ENCODE assay signal across 25 cellular contexts in the genomic region with DNA sequence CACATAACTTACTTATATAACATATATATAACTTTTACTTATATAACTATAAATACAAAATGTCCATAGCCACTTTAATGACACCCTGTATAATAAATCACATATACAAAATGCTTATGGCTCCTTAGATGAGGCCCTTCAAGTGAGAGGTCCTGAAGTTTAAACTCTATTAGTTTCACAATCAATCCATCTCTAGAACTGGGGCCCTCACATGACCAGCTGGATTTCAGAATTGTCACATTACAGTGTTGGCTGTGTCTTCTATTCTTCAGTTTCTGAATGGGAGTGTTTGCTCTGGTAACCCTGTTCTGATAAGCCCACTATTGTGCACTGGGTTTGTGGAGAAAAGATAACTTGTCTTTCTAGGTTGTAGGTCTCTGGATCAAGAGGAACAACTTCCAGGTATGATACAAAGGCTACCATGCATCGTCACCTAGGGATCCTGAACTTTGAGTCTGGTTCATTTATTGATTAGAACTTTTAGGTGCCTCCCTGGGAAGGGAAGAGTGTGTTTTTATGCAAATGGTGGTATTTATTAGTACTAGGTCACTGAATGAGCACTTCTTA.
DNase-seq lines count a peak whose midpoint lies in the region; ATAC-seq, FAIRE-seq and TF ChIP-seq lines count a peak whose summit lies in the region.
"Had no signal": no experiment of that assay in that cellular context is flagged by ENCODE, and none has a peak within 500 bp of the region (broad histone marks: within the 10 kb centered on the region; RNA-seq: fewer than 3 reads in every experiment).

No MANE protein-coding gene starts in this region.

- H3K4me2 ChIP-seq in HCT116 (ENCODE audit: low read length): no peak overlapping the region
- H3K4me2 ChIP-seq in H1 (ENCODE audit: insufficient read depth in 1 of 2, low read depth in 2 of 2, low read length in 2 of 2): no peak overlapping the region
- H3K4me2 ChIP-seq: A549; BLaER1 treated with 17β-estradiol and CSF1 and Interleukin-3, amounts not matched to agents 10 nM and 100 nM; GM23338 had no signal

- no peak overlapping the region for H4K8ac ChIP-seq in H1 (ENCODE audit: extremely low read depth, insufficient read depth, low read length)

- H3K27me3 ChIP-seq in HCT116 (ENCODE audit: insufficient read depth, low read length): no peaks in the 10 kb centered on the region
- no peaks in the 10 kb centered on the region for H3K27me3 ChIP-seq in H1 (replicated peaks in 1 of 4; ENCODE audit: control insufficient read depth in 3 of 4, extremely low read depth in 1 of 4, insufficient read depth in 3 of 4, low read length in 3 of 4)
- H3K27me3 ChIP-seq in liver (ENCODE audit: control insufficient read depth in 4 of 4, insufficient read depth in 4 of 4, low read length in 3 of 4): no peaks in the 10 kb centered on the region
- no peaks in the 10 kb centered on the region for H3K27me3 ChIP-seq in small intestine (ENCODE audit: control insufficient read depth in 2 of 2, insufficient read depth in 2 of 2, low read length in 2 of 2)
- H3K27me3 ChIP-seq: BE2C; BLaER1 treated with 17β-estradiol and CSF1 and Interleukin-3, amounts not matched to agents 10 nM and 100 nM had no signal

- no peaks in the 10 kb centered on the region for H3K36me3 ChIP-seq in HCT116 (ENCODE audit: control insufficient read depth in 1 of 2, insufficient read depth in 2 of 2, low read length in 2 of 2)
- H3K36me3 ChIP-seq in H1 (ENCODE audit: control insufficient read depth in 2 of 4, insufficient read depth in 4 of 4, low read length in 3 of 4): no peaks in the 10 kb centered on the region
- H3K36me3 ChIP-seq in liver (ENCODE audit: control insufficient read depth in 4 of 4, insufficient read depth in 3 of 4, low read depth in 1 of 4, low read length in 3 of 4): no peaks in the 10 kb centered on the region
- no peaks in the 10 kb centered on the region for H3K36me3 ChIP-seq in small intestine (ENCODE audit: control insufficient read depth in 2 of 2, insufficient read depth in 2 of 2, low read length in 2 of 2)
- H3K36me3 ChIP-seq: BE2C; BLaER1 treated with 17β-estradiol and CSF1 and Interleukin-3, amounts not matched to agents 10 nM and 100 nM; HAP-1 had no signal

- DNase-seq in HCT116 (ENCODE audit: low read depth, low spot score) (no peak), H1 (ENCODE audit: low read depth in 1 of 2, low spot score in 2 of 2) (no peak), small intestine (peak; percentile 67), NCI-H128 (lab: John Stamatoyannopoulos, UW; ENCODE audit: unreplicated experiment) (no peak), occipital lobe (lab: John Stamatoyannopoulos, UW) (no peak)
- no peak for DNase-seq in activated naive CD8-positive, alpha-beta T cell treated with anti-CD3 and anti-CD28 coated beads for 36 hours
- DNase-seq: 8988T; ACHN; AML-193; BE2C; Calu3; CD4-positive, alpha-beta T cell; CD8-positive, alpha-beta memory T cell; DMS53; DMS79 treated with DMSO at 0.1 percent for 48 hours; GF-D8 had no signal

- 92% methylated on average over 1 of the region's 1 CpG; no CpG with 5 or more reads in 1 of the 2 experiments for WGBS in H1 (ENCODE audit: extremely low coverage in 1 of 2, insufficient coverage in 1 of 2, insufficient read length in 1 of 2, insufficient replicate concordance in 2 of 2, low coverage in 1 of 2, low lambda C conversion rate in 2 of 2, missing lambda C conversion rate in 1 of 2), 2 experiments
- 41% methylated on average over 1 of the region's 1 CpG for WGBS in liver
- WGBS in small intestine, 3 donors: 12 to 74% (median 36%) methylated on average over 1 of the region's 1 CpG

- H3K9me3 ChIP-seq in HCT116 (ENCODE audit: control insufficient read depth in 1 of 2, insufficient read depth in 1 of 2, low read depth in 1 of 2, low read length in 2 of 2): no peaks in the 10 kb centered on the region
- no peaks in the 10 kb centered on the region for H3K9me3 ChIP-seq in H1 (ENCODE audit: insufficient read depth in 2 of 2, low read depth in 1 of 2, low read length in 1 of 2)
- H3K9me3 ChIP-seq in liver (ENCODE audit: control insufficient read depth in 4 of 4, low read length in 3 of 4): no peaks in the 10 kb centered on the region
- H3K9me3 ChIP-seq in small intestine (ENCODE audit: control insufficient read depth, low read depth): no peaks in the 10 kb centered on the region
- H3K9me3 ChIP-seq: A549, BE2C had no signal

- no peak for TF ChIP-seq EP300 in H1 (IDR thresholded peaks at IDR 0.05; ENCODE audit: borderline replicate concordance in 1 of 2, low read depth in 2 of 2, low read length in 2 of 2)

- no peak overlapping the region for H4K5ac ChIP-seq in H1 (ENCODE audit: insufficient read length, low read depth, low read length)

- no peak overlapping the region for H3K23ac ChIP-seq in H1 (ENCODE audit: insufficient read length)

- H3K79me1 ChIP-seq in H1 (ENCODE audit: low read depth, low read length): no peaks in the 10 kb centered on the region

- H3K27ac Mint-ChIP-seq in activated naive CD8-positive, alpha-beta T cell treated with anti-CD3 and anti-CD28 coated beads for 36 hours: no peak overlapping the region
- H3K27ac Mint-ChIP-seq: CD14-positive monocyte; CD4-positive, alpha-beta T cell; CD8-positive, alpha-beta memory T cell; GM23338 had no signal

- CTCF ChIA-PET in HCT116 (lab: Charles Lee): no interaction called here
- CTCF ChIA-PET in H1 (lab: Charles Lee; ENCODE audit: partially characterized antibody): interaction anchor here (1.0 to 2.4 kb wide), 2 partner anchors 11 to 12 kb away, joined by 3 to 15 read pairs; no protein-coding TSS in a partner anchor

- H2BK20ac ChIP-seq in H1 (ENCODE audit: low read length): no peak overlapping the region

- RAD21 ChIA-PET in HCT116 (lab: Charles Lee; ENCODE audit: low non-redundant PET in 1 of 2, low total read pairs in 2 of 2, uncharacterized antibody in 2 of 2, unreplicated experiment in 2 of 2): no interaction called here

- H3K14ac ChIP-seq in H1 (ENCODE audit: insufficient read length): no peak overlapping the region

- H3K79me2 ChIP-seq in HCT116 (ENCODE audit: insufficient read depth, low read length) (no peaks in the 10 kb centered on the region), H1 (ENCODE audit: control insufficient read depth in 1 of 2, insufficient read depth in 2 of 2, low read length in 2 of 2) (no peaks in the 10 kb centered on the region)

- H3K4me1 ChIP-seq in HCT116 (ENCODE audit: control insufficient read depth in 1 of 2, insufficient read depth in 2 of 2, low read length in 2 of 2): no peaks in the 10 kb centered on the region
- H3K4me1 ChIP-seq in H1 (replicated peaks in 1 of 4; ENCODE audit: control insufficient read depth in 3 of 4, insufficient read depth in 4 of 4, low read length in 3 of 4): no peaks in the 10 kb centered on the region
- no peaks in the 10 kb centered on the region for H3K4me1 ChIP-seq in liver (ENCODE audit: control insufficient read depth in 4 of 4, insufficient read depth in 4 of 4, low read length in 3 of 4)
- no peaks in the 10 kb centered on the region for H3K4me1 ChIP-seq in small intestine (ENCODE audit: control insufficient read depth in 2 of 2, insufficient read depth in 1 of 2, low read depth in 1 of 2, low read length in 1 of 2)
- H3K4me1 ChIP-seq: BE2C; BLaER1 treated with 17β-estradiol and CSF1 and Interleukin-3, amounts not matched to agents 10 nM and 100 nM; HAP-1 had no signal

- H2AK5ac ChIP-seq in H1 (ENCODE audit: low read depth, low read length): no peak overlapping the region

- H3K4me3 ChIP-seq in HCT116 (replicated peaks in 1 of 2; ENCODE audit: low read depth in 1 of 2, low read length in 2 of 2) (no peak overlapping the region), H1 (ENCODE audit: extremely low read depth in 1 of 4, insufficient read depth in 2 of 4, low read depth in 3 of 4, low read length in 4 of 4) (no peak overlapping the region), liver (ENCODE audit: low read depth in 1 of 3, low read length in 3 of 3) (no peak overlapping the region), small intestine (ENCODE audit: low read depth in 1 of 2, low read length in 2 of 2) (no peak overlapping the region)
- H3K4me3 ChIP-seq: A549; BLaER1 treated with 17β-estradiol and CSF1 and Interleukin-3, amounts not matched to agents 10 nM and 100 nM; GM23338; HAP-1 had no signal

- H3K9me2 ChIP-seq in HCT116 (ENCODE audit: insufficient read depth): no peaks in the 10 kb centered on the region

- H3K9ac ChIP-seq in HCT116 (ENCODE audit: low read length) (no peak overlapping the region), H1 (replicated peaks in 1 of 4; ENCODE audit: extremely low read depth in 1 of 4, low read depth in 3 of 4, low read length in 3 of 4) (no peak overlapping the region), liver (ENCODE audit: low read depth in 1 of 2, low read length in 2 of 2) (no peak overlapping the region)
- H3K9ac ChIP-seq: BLaER1 treated with 17β-estradiol and CSF1 and Interleukin-3, amounts not matched to agents 10 nM and 100 nM had no signal

- TF ChIP-seq RAD21 in HCT116 (IDR thresholded peaks at IDR 0.05; ENCODE audit: low read depth) (no peak), H1 (IDR thresholded peaks at IDR 0.05 in 1 of 2, conservative IDR thresholded peaks at IDR 0.05 in 1 of 2; ENCODE audit: low read depth in 2 of 2, low read length in 2 of 2) (no peak), liver (IDR thresholded peaks at IDR 0.05) (no peak)

- no peak overlapping the region for H2BK15ac ChIP-seq in H1 (ENCODE audit: low read length)

- H3K23me2 ChIP-seq in H1 (ENCODE audit: low read depth, low read length): no peaks in the 10 kb centered on the region

- TF ChIP-seq POLR2A in HCT116 (IDR thresholded peaks at IDR 0.05; ENCODE audit: borderline replicate concordance, extremely low read depth, insufficient read depth, insufficient read length) (no peak), H1 (IDR thresholded peaks at IDR 0.05; ENCODE audit: control extremely low read depth in 1 of 2, low read depth in 2 of 2, low read length in 2 of 2) (no peak)

- H2BK5ac ChIP-seq in H1 (ENCODE audit: low read depth, low read length): no peak overlapping the region

- H3K27me3 Mint-ChIP-seq in activated naive CD8-positive, alpha-beta T cell treated with anti-CD3 and anti-CD28 coated beads for 36 hours: peaks cover 7% of the 10 kb centered on the region

- H3K4me1 Mint-ChIP-seq in activated naive CD8-positive, alpha-beta T cell treated with anti-CD3 and anti-CD28 coated beads for 36 hours: no peaks in the 10 kb centered on the region
- H3K4me1 Mint-ChIP-seq: CD14-positive monocyte; CD8-positive, alpha-beta memory T cell; GM23338 had no signal

- H2BK120ac ChIP-seq in H1 (replicated peaks; ENCODE audit: low read depth, low read length): no peak overlapping the region

- H3K56ac ChIP-seq in H1 (replicated peaks; ENCODE audit: insufficient read length, low read depth, low read length): no peak overlapping the region

- H4K91ac ChIP-seq in H1 (replicated peaks; ENCODE audit: insufficient read length, low read length): no peak overlapping the region

- ATAC-seq in HCT116: no peak
- ATAC-seq: A549, GM23338 had no signal

- no peak for TF ChIP-seq CTCF in HCT116 (IDR thresholded peaks at IDR 0.05 in 2 of 3, conservative IDR thresholded peaks at IDR 0.05 in 1 of 3; ENCODE audit: borderline replicate concordance in 1 of 3, insufficient read depth in 1 of 3, low read depth in 2 of 3, low read length in 2 of 3)
- no peak for TF ChIP-seq CTCF in H1 (IDR thresholded peaks at IDR 0.05; ENCODE audit: control extremely low read depth in 1 of 3, insufficient read depth in 1 of 3, low read depth in 1 of 3, low read length in 3 of 3)
- TF ChIP-seq CTCF in liver (IDR thresholded peaks at IDR 0.05; ENCODE audit: low read depth, low read length, missing input control): no peak

- no TSS peak for BruUV-seq in HCT116 (replicated peaks; lab: Mats Ljungman, UMichigan)

- H2AFZ ChIP-seq in HCT116 (ENCODE audit: low read depth, low read length, poor library complexity, severe bottlenecking) (peak overlapping the region; percentile 5), H1 (ENCODE audit: low read length) (0 out of 2 replicates have a peak overlapping the region, but pooled peaks have one; percentile 11)
- H2AFZ ChIP-seq: GM23338 had no signal

- POLR2A ChIA-PET in HCT116 (lab: Charles Lee): no interaction called here
- POLR2A ChIA-PET in H1 (lab: Charles Lee; ENCODE audit: partially characterized antibody): no interaction called here

- no peak overlapping the region for H3K18ac ChIP-seq in H1 (ENCODE audit: extremely low read depth, low read length)

- H3K36me3 Mint-ChIP-seq in activated naive CD8-positive, alpha-beta T cell treated with anti-CD3 and anti-CD28 coated beads for 36 hours: no peaks in the 10 kb centered on the region
- H3K36me3 Mint-ChIP-seq: CD14-positive monocyte; CD8-positive, alpha-beta memory T cell had no signal

- FAIRE-seq in H1 (lab: Jason Lieb, UNC): no peak
- no peak for FAIRE-seq in small intestine (lab: Jason Lieb, UNC)
- FAIRE-seq: A549, GM12891, GM18507, H54 had no signal

- intact Hi-C loops in HCT116 (cut with micrococcal nuclease): no loop called here

- no peak overlapping the region for H3K4me3 Mint-ChIP-seq in activated naive CD8-positive, alpha-beta T cell treated with anti-CD3 and anti-CD28 coated beads for 36 hours
- H3K4me3 Mint-ChIP-seq: CD14-positive monocyte; CD4-positive, alpha-beta T cell; CD8-positive, alpha-beta memory T cell; GM23338 had no signal

- H2BK12ac ChIP-seq in H1 (ENCODE audit: low read depth, low read length): no peak overlapping the region

- no peak overlapping the region for H3K27ac ChIP-seq in HCT116 (ENCODE audit: low read depth, low read length)
- H3K27ac ChIP-seq in H1 (ENCODE audit: low read depth, low read length): no peak overlapping the region
- H3K27ac ChIP-seq in liver (ENCODE audit: low read depth in 1 of 2, low read length in 2 of 2): no peak overlapping the region
- no peak overlapping the region for H3K27ac ChIP-seq in small intestine (ENCODE audit: low read depth in 1 of 2, low read length in 1 of 2)
- H3K27ac ChIP-seq: A549; BLaER1 treated with 17β-estradiol and CSF1 and Interleukin-3, amounts not matched to agents 10 nM and 100 nM had no signal

- H3K9me3 Mint-ChIP-seq in activated naive CD8-positive, alpha-beta T cell treated with anti-CD3 and anti-CD28 coated beads for 36 hours: no peaks in the 10 kb centered on the region
- H3K9me3 Mint-ChIP-seq: CD4-positive, alpha-beta T cell had no signal

- H4K20me1 ChIP-seq in HCT116 (ENCODE audit: insufficient read depth) (no peaks in the 10 kb centered on the region), H1 (replicated peaks in 1 of 2; ENCODE audit: control insufficient read depth in 1 of 2, insufficient read depth in 2 of 2, low read length in 2 of 2) (no peaks in the 10 kb centered on the region)
- H4K20me1 ChIP-seq: BLaER1 treated with 17β-estradiol and CSF1 and Interleukin-3, amounts not matched to agents 10 nM and 100 nM had no signal

- H3K4ac ChIP-seq in H1 (replicated peaks; ENCODE audit: insufficient read length, low read depth, low read length): no peak overlapping the region
